Comparison of ENCODE assay signal across 8 cellular contexts in genomic region chr9:385818-386398, GRCh38.
DNase-seq lines count a peak whose midpoint lies in the region; ATAC-seq and TF ChIP-seq lines count a peak whose summit lies in the region.

No MANE protein-coding gene starts in this region.

- POLR2A ChIA-PET in CD8-positive, alpha-beta T cell (lab: Charles Lee) = no interaction called here

- no peaks in the 10 kb centered on the region for H3K4me1 ChIP-seq in CD8-positive, alpha-beta T cell (ENCODE audit: insufficient read depth, low read length)
- H3K4me1 ChIP-seq in adipocyte (ENCODE audit: control insufficient read depth, insufficient read depth, low read length) = no peaks in the 10 kb centered on the region

- no peak overlapping the region for H3K27ac Mint-ChIP-seq in CD8-positive, alpha-beta T cell

- peak; percentile 50 for TF ChIP-seq CTCF in CD8-positive, alpha-beta T cell (IDR thresholded peaks at IDR 0.05)

- H3K4me3 Mint-ChIP-seq in CD8-positive, alpha-beta T cell = no peak overlapping the region

- H3K36me3 ChIP-seq in CD8-positive, alpha-beta T cell (ENCODE audit: insufficient read depth, low read length) = peaks cover 66% of the 10 kb centered on the region
- no peaks in the 10 kb centered on the region for H3K36me3 ChIP-seq in adipocyte (ENCODE audit: control insufficient read depth, insufficient read depth, low read length, severe bottlenecking)

- no peaks in the 10 kb centered on the region for H3K9me3 ChIP-seq in CD8-positive, alpha-beta T cell (ENCODE audit: low read length)
- H3K9me3 ChIP-seq in adipocyte (ENCODE audit: control insufficient read depth, low read length) = no peaks in the 10 kb centered on the region

- H3K4me3 ChIP-seq in CD8-positive, alpha-beta T cell (ENCODE audit: low read depth, low read length) = no peak overlapping the region
- H3K4me3 ChIP-seq in adipocyte (ENCODE audit: low read length) = no peak overlapping the region

- no peaks in the 10 kb centered on the region for H3K27me3 ChIP-seq in CD8-positive, alpha-beta T cell (ENCODE audit: insufficient read depth, low read length)
- H3K27me3 ChIP-seq in adipocyte (replicated peaks; ENCODE audit: control insufficient read depth, insufficient read depth, low read length) = peaks cover 3% of the 10 kb centered on the region

- H3K27me3 Mint-ChIP-seq in CD8-positive, alpha-beta T cell (ENCODE audit: low read depth) = no peaks in the 10 kb centered on the region

- H3K9me3 Mint-ChIP-seq in CD8-positive, alpha-beta T cell = no peaks in the 10 kb centered on the region

- no peaks in the 10 kb centered on the region for H3K4me1 Mint-ChIP-seq in CD8-positive, alpha-beta T cell (ENCODE audit: low read depth)

- CTCF ChIA-PET in CD8-positive, alpha-beta T cell (lab: Charles Lee) = no interaction called here

- no peak overlapping the region for H3K27ac ChIP-seq in CD8-positive, alpha-beta T cell (ENCODE audit: low read depth, low read length)

- DNase-seq in CD8-positive, alpha-beta T cell = no peak
- DNase-seq in HCEC 1CT (peak; percentile 47), NCI-H510A (lab: John Stamatoyannopoulos, UW) (peak; percentile 6), adipocyte (ENCODE audit: low read depth) (peak; percentile 84), left cardiac atrium (no peak), renal cortical epithelial cell (ENCODE audit: low read depth) (peak; percentile 65)
- no peak for DNase-seq in activated CD4-positive, CD25-positive, alpha-beta regulatory T cell treated with anti-CD3 and anti-CD28 coated beads, Interleukin-2, amount 50 U/mL, for 72 hours

- H3K36me3 Mint-ChIP-seq in CD8-positive, alpha-beta T cell = peaks cover 85% of the 10 kb centered on the region

- peak; percentile 69 for ATAC-seq in CD8-positive, alpha-beta T cell
- ATAC-seq in left cardiac atrium (peak; percentile 92 to 93), GM21381 (IDR thresholded peaks at IDR 0.05; ENCODE audit: unreplicated experiment) (no peak)

- intact Hi-C loops in CD8-positive, alpha-beta T cell (cut with DNase I, micrococcal nuclease) = loop anchor here (5.0 to 10.0 kb wide), 4 partner anchors 376 to 619 kb away; no protein-coding TSS in a partner anchor
- intact Hi-C loops in left cardiac atrium (cut with DNase I) = no loop called here

- H3K9ac ChIP-seq in adipocyte (ENCODE audit: low read length) = no peak overlapping the region

Comparison
In these comparisons a context has a peak if more than half of its experiments do, and no peak if none do; other contexts are left out.
1. DNase-seq: peak in HCEC 1CT (single experiment), NCI-H510A (single experiment), adipocyte (single experiment) and renal cortical epithelial cell (single experiment); none in CD8-positive, alpha-beta T cell (0 of 7), left cardiac atrium (single experiment) and activated CD4-positive, CD25-positive, alpha-beta regulatory T cell treated with anti-CD3 and anti-CD28 coated beads, Interleukin-2, amount 50 U/mL, for 72 hours (single experiment).
2. intact Hi-C loops: an anchor here in CD8-positive, alpha-beta T cell (5.0 to 10.0 kb wide); none called in left cardiac atrium.